ENCODE assay signal across 18 cellular contexts in genomic region chr15:77905301-77905920, GRCh38.
A peak's percentile ranks its signal among the peaks of the same experiment; 100 is the strongest.
DNase-seq lines count a peak whose midpoint lies in the region; ATAC-seq and TF ChIP-seq lines count a peak whose summit lies in the region.
"Had no signal": no experiment of that assay in that cellular context is flagged by ENCODE, and none has a peak within 500 bp of the region (broad histone marks: within the 10 kb centered on the region; RNA-seq: fewer than 3 reads in every experiment).

No MANE protein-coding gene starts in this region.

- no peaks in the 10 kb centered on the region for H3K27me3 Mint-ChIP-seq in type B pancreatic cell

- no peak for TF ChIP-seq CTCF in type B pancreatic cell (conservative IDR thresholded peaks at IDR 0.05)

- no peaks in the 10 kb centered on the region for H3K36me3 Mint-ChIP-seq in type B pancreatic cell
- H3K36me3 Mint-ChIP-seq: activated CD4-positive, alpha-beta memory T cell treated with anti-CD3 and anti-CD28 coated beads for 36 hours; WTC11 had no signal

- peak; percentile 46 for DNase-seq in activated effector memory CD4-positive, alpha-beta T cell treated with anti-CD3 and anti-CD28 coated beads, Interleukin-2, amount 50 U/mL, for 16 hours
- DNase-seq in activated effector memory CD4-positive, alpha-beta T cell treated with Interleukin-2 at 50 U/mL for 16 hours: no peak
- DNase-seq in NCI-H524 (lab: John Stamatoyannopoulos, UW) (peak; percentile 87 to 91), left lobe of liver (ENCODE audit: low spot score) (peak; percentile 39), type B pancreatic cell (ENCODE audit: extremely low spot score, unreplicated experiment) (peak; percentile 60), cortex of kidney (lab: John Stamatoyannopoulos, UW) (no peak)
- DNase-seq: activated CD4-positive, alpha-beta memory T cell treated with anti-CD3 and anti-CD28 coated beads for 36 hours; activated naive CD4-positive, alpha-beta T cell treated with anti-CD3 and anti-CD28 coated beads, Interleukin-2, amount 50 U/mL, for 16 hours; activated T-cell treated with anti-CD3 and anti-CD28 coated beads, Interleukin-2, amount 50 U/mL, for 72 hours; HCEC 1CT; Karpas-422; NCI-H187; NCI-H82; SIG-M5; stimulated activated CD4-positive, alpha-beta T cell treated with anti-CD3 and anti-CD28 coated beads, Interleukin-2, amount 100 ng/mL, for 24 hours; SW 1271 had no signal

- H3K9me3 Mint-ChIP-seq in type B pancreatic cell: no peaks in the 10 kb centered on the region
- H3K9me3 Mint-ChIP-seq: activated CD4-positive, alpha-beta memory T cell treated with anti-CD3 and anti-CD28 coated beads for 36 hours; activated T-cell treated with anti-CD3 and anti-CD28 coated beads, Interleukin-2, amount 50 U/mL, for 72 hours; WTC11 had no signal

- H3K4me1 Mint-ChIP-seq in type B pancreatic cell (ENCODE audit: unreplicated experiment): no peaks in the 10 kb centered on the region

- no peak overlapping the region for H3K4me3 Mint-ChIP-seq in type B pancreatic cell
- H3K4me3 Mint-ChIP-seq: activated CD4-positive, alpha-beta memory T cell treated with anti-CD3 and anti-CD28 coated beads for 36 hours; activated T-cell treated with anti-CD3 and anti-CD28 coated beads, Interleukin-2, amount 50 U/mL, for 72 hours; WTC11 had no signal

- H3K27ac Mint-ChIP-seq in type B pancreatic cell: no peak overlapping the region
- H3K27ac Mint-ChIP-seq: activated CD4-positive, alpha-beta memory T cell treated with anti-CD3 and anti-CD28 coated beads for 36 hours; activated T-cell treated with anti-CD3 and anti-CD28 coated beads, Interleukin-2, amount 50 U/mL, for 72 hours; WTC11 had no signal

- no peak for ATAC-seq in left lobe of liver
- ATAC-seq in GM21526 (IDR thresholded peaks at IDR 0.05; ENCODE audit: low FRiP score, unreplicated experiment): no peak
- ATAC-seq: activated T-cell treated with anti-CD3 and anti-CD28 coated beads, Interleukin-2, amount 50 U/mL, for 72 hours; WTC11 had no signal

Comparison
In these comparisons a context has a peak if more than half of its experiments do, and no peak if none do; other contexts are left out.
1. DNase-seq: peak in activated effector memory CD4-positive, alpha-beta T cell treated with anti-CD3 and anti-CD28 coated beads, Interleukin-2, amount 50 U/mL, for 16 hours (single experiment), NCI-H524 (2 of 2), left lobe of liver (single experiment) and type B pancreatic cell (single experiment); none in activated effector memory CD4-positive, alpha-beta T cell treated with Interleukin-2 at 50 U/mL for 16 hours (single experiment) and cortex of kidney (single experiment).